Comparison of ENCODE assay signal across 9 cellular contexts in genomic region chr19:46296722-46297431, GRCh38. TPM values are rescaled to one million over a fixed set of nuclear protein-coding genes. Genes with fewer than 3 reads are reported as not detected.
DNase-seq lines count a peak whose midpoint lies in the region; ATAC-seq and TF ChIP-seq lines count a peak whose summit lies in the region.
"Had no signal": no experiment of that assay in that cellular context is flagged by ENCODE, and none has a peak within 500 bp of the region (broad histone marks: within the 10 kb centered on the region; RNA-seq: fewer than 3 reads in every experiment).

HIF3A (plus strand) TSS chr19:46297042; CDS start chr19:46297077, 35 bp downstream.

- TF ChIP-seq CTCF in WTC11 (IDR thresholded peaks at IDR 0.05): no peak

- peaks cover 27% of the 10 kb centered on the region for H3K4me1 Mint-ChIP-seq in WTC11

- DNase-seq in DMS79 treated with DMSO at 0.1 percent for 48 hours (lab: John Stamatoyannopoulos, UW) (peak; percentile 50), WTC11 (ENCODE audit: low spot score) (peak; percentile 93), right cardiac atrium (peak; percentile 66 to 92 (median 92)), pons (ENCODE audit: low spot score) (peak; percentile 29), D341Med (ENCODE audit: low spot score) (no peak), HuH-7 (ENCODE audit: low spot score) (no peak)
- no peak for DNase-seq in activated naive CD4-positive, alpha-beta T cell treated with Interleukin-2 at 50 U/mL for 16 hours
- no peak for DNase-seq in stimulated activated CD4-positive, alpha-beta T cell treated with anti-CD3 and anti-CD28 coated beads, Interleukin-4, amount 100 ng/mL, for 1 hour
- DNase-seq: NCI-H2029 had no signal

- WGBS in right cardiac atrium: 9% methylated on average over 44 of the region's 44 CpGs

- H3K27ac Mint-ChIP-seq in WTC11: no peak within 1 kb of the TSS

- no peaks in the 10 kb centered on the region for H3K9me3 ChIP-seq in right cardiac atrium (ENCODE audit: control insufficient read depth, low read length)

- intact Hi-C loops in right cardiac atrium (cut with DNase I): loop anchor here in 1 of 4 donors (10.0 kb wide), 1 partner anchor 218 kb away; no protein-coding TSS in a partner anchor

- H3K4me3 ChIP-seq in right cardiac atrium (ENCODE audit: low read length): peak within 1 kb of the TSS; percentile 69

- peak; percentile 86 for ATAC-seq in WTC11
- ATAC-seq in right cardiac atrium: peak; percentile 6 to 8

- H3K27me3 ChIP-seq in right cardiac atrium (ENCODE audit: control insufficient read depth, insufficient read depth): no peaks in the 10 kb centered on the region

- peaks cover 3% of the 10 kb centered on the region for H3K4me1 ChIP-seq in right cardiac atrium (ENCODE audit: control insufficient read depth, insufficient read depth, low read length)

- H3K4me3 Mint-ChIP-seq in WTC11: peak within 1 kb of the TSS; percentile 80

- POLR2A ChIA-PET in WTC11 (lab: Charles Lee): interaction anchor here (0.5 to 0.6 kb wide), 2 partner anchors 10 to 202 kb away, joined by 3 to 4 read pairs; no protein-coding TSS in a partner anchor

- no peaks in the 10 kb centered on the region for H3K9me3 Mint-ChIP-seq in WTC11

- peak within 1 kb of the TSS; percentile 94 for H3K27ac ChIP-seq in right cardiac atrium (ENCODE audit: low read length)

- no peaks in the 10 kb centered on the region for H3K36me3 Mint-ChIP-seq in WTC11

- CTCF ChIA-PET in WTC11 (lab: Charles Lee): interaction anchor here (0.6 to 7.2 kb wide), 8 partner anchors 15 to 268 kb away, joined by 3 to 95 read pairs (median 4); no protein-coding TSS in a partner anchor

- peaks cover 15% of the 10 kb centered on the region for H3K27me3 Mint-ChIP-seq in WTC11 (ENCODE audit: low read depth)

TF ChIP-seq in WTC11, 78 proteins besides CTCF, POLR2A, EP300 and RAD21:
- TF ChIP-seq GTF2I (CRISPR knock-in tag; conservative IDR thresholded peaks at IDR 0.05): no peak
- peak; percentile 85 for TF ChIP-seq SP1 (CRISPR knock-in tag; conservative IDR thresholded peaks at IDR 0.05)
- peak; percentile 95 for TF ChIP-seq NFYB (CRISPR knock-in tag; conservative IDR thresholded peaks at IDR 0.05; ENCODE audit: low read depth)

RNA-seq across cellular contexts. Expression of gene HIF3A, which starts in this region (rescaled TPM):
- total RNA-seq in WTC11 (2021): 31.8 to 58.2 TPM (median 48.7 TPM) in 3 replicates
- 100 to 1,000 TPM in 1 of 4 donors, 10 to 100 TPM in 3; 60.0 to 132 (median 90.8) TPM for total RNA-seq in right cardiac atrium
- 94.7 TPM for polyA plus RNA-seq in right cardiac atrium

Comparison
In these comparisons a context has a peak if more than half of its experiments do, and no peak if none do; other contexts are left out.
1. DNase-seq: peak in DMS79 treated with DMSO at 0.1 percent for 48 hours (single experiment), WTC11 (single experiment), right cardiac atrium (3 of 3) and pons (single experiment); none in activated naive CD4-positive, alpha-beta T cell treated with Interleukin-2 at 50 U/mL for 16 hours (single experiment), stimulated activated CD4-positive, alpha-beta T cell treated with anti-CD3 and anti-CD28 coated beads, Interleukin-4, amount 100 ng/mL, for 1 hour (single experiment), D341Med (single experiment) and HuH-7 (single experiment).